In genomic region chr2:24886640-24887324, GRCh38 we compare ENCODE assay signal across 1 cellular context.
TF ChIP-seq lines count a peak whose summit lies in the region.

No MANE protein-coding gene starts in this region.

TF ChIP-seq in HepG2, 621 proteins besides CTCF, POLR2A, EP300 and RAD21 (continued from another document):
- TF ChIP-seq ZNF646 (CRISPR knock-in tag; IDR thresholded peaks at IDR 0.05) (no peak), ARID2 (CRISPR knock-in tag; IDR thresholded peaks at IDR 0.05; ENCODE audit: borderline replicate concordance) (no peak), CHD2 (IDR thresholded peaks at IDR 0.05; ENCODE audit: low read depth, low read length) (no peak), DMTF1 (CRISPR knock-in tag; IDR thresholded peaks at IDR 0.05) (no peak), ZBTB7A (CRISPR knock-in tag; IDR thresholded peaks at IDR 0.05) (no peak), ZNF784 (CRISPR knock-in tag; IDR thresholded peaks at IDR 0.05; ENCODE audit: borderline replicate concordance) (no peak), ZNF761 (CRISPR knock-in tag; conservative IDR thresholded peaks at IDR 0.05) (no peak), NFE2L1 (CRISPR knock-in tag; IDR thresholded peaks at IDR 0.05; ENCODE audit: borderline replicate concordance) (no peak), DNMT3B (CRISPR knock-in tag; conservative IDR thresholded peaks at IDR 0.05) (no peak)
